ENCODE assay signal across 1 cellular context in the genomic region with DNA sequence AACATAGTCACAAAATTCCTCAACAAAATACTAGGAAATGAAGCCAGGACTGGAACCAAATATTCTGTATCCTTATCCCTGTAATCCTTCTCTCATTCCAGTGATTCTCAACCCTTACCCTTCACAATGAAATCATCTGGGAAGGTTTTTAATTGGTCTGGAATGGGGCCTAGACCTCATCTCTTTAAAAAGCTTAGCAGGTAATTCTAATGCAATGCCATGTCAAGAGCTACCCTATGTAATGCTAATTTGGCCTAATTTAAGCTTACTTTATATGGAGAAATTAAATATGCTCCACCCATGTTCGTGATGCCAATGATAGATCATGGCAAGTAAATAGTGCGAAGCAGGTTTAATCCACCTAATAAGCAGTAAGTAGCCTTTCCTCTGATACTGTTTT.
TF ChIP-seq lines count a peak whose summit lies in the region.

No MANE protein-coding gene starts in this region.

TF ChIP-seq in WTC11, 78 proteins besides CTCF, POLR2A, EP300 and RAD21 (continued from another document):
- no peak for TF ChIP-seq ZBTB43 (CRISPR knock-in tag; IDR thresholded peaks at IDR 0.05)
